ENCODE assay signal across 8 cellular contexts in the genomic region with DNA sequence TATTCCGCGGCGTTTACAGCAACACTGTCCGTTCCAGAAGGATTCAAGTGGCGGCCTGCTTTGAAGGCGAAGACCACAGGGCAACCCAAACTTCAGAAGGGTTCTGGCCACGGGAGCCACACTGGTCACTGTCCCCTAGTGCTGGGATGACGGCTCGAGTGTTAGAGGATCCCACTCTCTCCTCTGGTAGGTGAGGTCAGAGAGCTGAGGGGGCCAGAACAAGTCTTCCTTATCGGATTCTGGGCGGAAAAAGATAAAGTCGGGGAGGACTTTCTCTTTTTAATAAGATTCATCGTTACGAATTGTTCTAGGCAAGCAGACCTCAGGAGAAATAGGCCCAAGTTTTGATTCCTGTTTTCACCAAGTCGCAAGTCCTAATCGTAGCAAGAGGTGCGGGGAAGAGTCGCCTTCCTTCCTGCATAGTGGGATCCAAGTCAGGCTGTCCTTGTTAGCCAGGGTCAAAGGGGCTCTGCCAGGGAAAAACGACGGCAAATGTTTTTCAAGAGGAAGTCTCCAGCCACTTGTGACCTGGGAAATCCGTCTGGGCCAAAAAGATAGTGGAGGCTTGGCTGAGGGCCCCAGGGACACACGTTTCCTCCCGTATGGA. TPM values are rescaled to one million over a fixed set of nuclear protein-coding genes. Genes with fewer than 3 reads are reported as not detected.
DNase-seq lines count a peak whose midpoint lies in the region; ATAC-seq and TF ChIP-seq lines count a peak whose summit lies in the region.

No MANE protein-coding gene starts in this region.

- H3K36me3 ChIP-seq in SJSA1: peaks cover 30% of the 10 kb centered on the region

- H3K27me3 ChIP-seq in SJSA1 (replicated peaks) (no peaks in the 10 kb centered on the region), dorsolateral prefrontal cortex (no peaks in the 10 kb centered on the region), mononuclear cell (ENCODE audit: insufficient read depth, low read length) (no peaks in the 10 kb centered on the region)

- H3K4me1 Mint-ChIP-seq in type B pancreatic cell (ENCODE audit: unreplicated experiment): peaks cover 18% of the 10 kb centered on the region

- H3K9me3 ChIP-seq in SJSA1 (replicated peaks): no peaks in the 10 kb centered on the region
- H3K9me3 ChIP-seq in mononuclear cell (ENCODE audit: low read depth, low read length): no peaks in the 10 kb centered on the region

- peak; percentile 11 for ATAC-seq in Right ventricle myocardium inferior
- ATAC-seq in HG03457 (IDR thresholded peaks at IDR 0.05; ENCODE audit: unreplicated experiment): no peak
- ATAC-seq in HG02571 (IDR thresholded peaks at IDR 0.05; ENCODE audit: unreplicated experiment): no peak

- peak; percentile 69 for DNase-seq in Right ventricle myocardium inferior (ENCODE audit: missing footprints)
- DNase-seq in cardiac septum (ENCODE audit: low spot score): no peak
- peak in 1 of 2 experiments; percentile 35 for DNase-seq in SJSA1 (ENCODE audit: low read depth in 1 of 2, low spot score in 2 of 2)
- peak in 1 of 10 donors; percentile 15 for DNase-seq in dorsolateral prefrontal cortex
- no peak for DNase-seq in type B pancreatic cell (ENCODE audit: extremely low spot score, unreplicated experiment)

- H3K27me3 Mint-ChIP-seq in type B pancreatic cell: no peaks in the 10 kb centered on the region

- H3K4me3 ChIP-seq in SJSA1 (peak overlapping the region; percentile 89), dorsolateral prefrontal cortex (peak overlapping the region; percentile 63 to 100 (median 94)), mononuclear cell (ENCODE audit: low read length) (peak overlapping the region; percentile 91)

- intact Hi-C loops in Right ventricle myocardium inferior (cut with DNase I): loop anchor here (1.0 to 5.0 kb wide), 6 partner anchors 28 to 314 kb away; a partner anchor contains a TSS
- intact Hi-C loops in cardiac septum (cut with DNase I): loop anchor here (1.0 to 5.0 kb wide), 3 partner anchors 28 to 314 kb away; a partner anchor contains a TSS
- intact Hi-C loops in dorsolateral prefrontal cortex (cut with DNase I): loop anchor here (1.0 to 10.0 kb wide), 7 partner anchors 14 to 672 kb away; a partner anchor contains a TSS

- peak overlapping the region; percentile 99 for H3K27ac Mint-ChIP-seq in type B pancreatic cell

- H3K9me3 Mint-ChIP-seq in type B pancreatic cell: no peaks in the 10 kb centered on the region

- peaks cover 7% of the 10 kb centered on the region for H3K36me3 Mint-ChIP-seq in type B pancreatic cell

- H3K4me1 ChIP-seq in SJSA1 (replicated peaks) (peaks cover 33% of the 10 kb centered on the region), mononuclear cell (ENCODE audit: insufficient read depth, low read length) (peaks cover 50% of the 10 kb centered on the region)

- H3K27ac ChIP-seq in SJSA1 (peak overlapping the region; percentile 99), dorsolateral prefrontal cortex (peak overlapping the region; percentile 87 to 99 (median 97))

- H3K4me3 Mint-ChIP-seq in type B pancreatic cell: peak overlapping the region; percentile 91

- TF ChIP-seq CTCF in dorsolateral prefrontal cortex (IDR thresholded peaks at IDR 0.05 in 54 of 56, conservative IDR thresholded peaks at IDR 0.05 in 2 of 56; ENCODE audit: low read depth in 1 of 56, partially characterized antibody in 56 of 56): no peak
- TF ChIP-seq CTCF in type B pancreatic cell (conservative IDR thresholded peaks at IDR 0.05): no peak

RNA-seq across cellular contexts. Expression of a gene that starts 0.9 kb away (rescaled TPM):
- total RNA-seq in Right ventricle myocardium inferior (2,252 TPM), cardiac septum (4,186 TPM), dorsolateral prefrontal cortex (10 to 100 TPM; 23.3 to 83.1 (median 42.9) TPM), mononuclear cell (475 TPM), type B pancreatic cell (ENCODE audit: low replicate concordance) (219 and 271 TPM in 2 replicates)
- 1,425 and 1,642 TPM in 2 replicates for total RNA-seq in SJSA1 (2014; rRNA removed; shearing (Covaris generic))

RNA-seq across cellular contexts. Expression of a gene that starts 15.2 kb away (rescaled TPM):
- 180 TPM for total RNA-seq in Right ventricle myocardium inferior
- 228 TPM for total RNA-seq in cardiac septum
- 561 and 830 TPM in 2 replicates for total RNA-seq in SJSA1 (2014; rRNA removed; shearing (Covaris generic))
- total RNA-seq in dorsolateral prefrontal cortex: 100 to 1,000 TPM in 100 of 120 experiments, 10 to 100 TPM in 20; 72.6 to 168 (median 118) TPM
- total RNA-seq in mononuclear cell: 209 TPM
- 211 and 359 TPM in 2 replicates for total RNA-seq in type B pancreatic cell (ENCODE audit: low replicate concordance)

RNA-seq across cellular contexts. Expression of a gene that starts 27.0 kb away (rescaled TPM):
- total RNA-seq in Right ventricle myocardium inferior: 611 TPM
- total RNA-seq in cardiac septum: 878 TPM
- total RNA-seq in SJSA1 (2014; rRNA removed; shearing (Covaris generic)): not detected in 2 replicates
- total RNA-seq in dorsolateral prefrontal cortex: 10 to 100 TPM in 34 of 120 experiments, 1 to 10 TPM in 86; 2.2 to 18.7 (median 8.0) TPM
- total RNA-seq in mononuclear cell: 0.94 TPM
- 2.0 TPM in 2 replicates for total RNA-seq in type B pancreatic cell (ENCODE audit: low replicate concordance)

Comparison
In these comparisons a context has a peak if more than half of its experiments do, and no peak if none do; other contexts are left out.
1. RNA of a gene that starts 27.0 kb away (total RNA-seq): 878 TPM in cardiac septum (single experiment) and 611 TPM in Right ventricle myocardium inferior (single experiment); 2.2 to 18.7 TPM in dorsolateral prefrontal cortex, 2.0 TPM in type B pancreatic cell, 0.94 TPM in mononuclear cell (single experiment) and not detected in SJSA1; every median in the first group is over 10 times any median in the second.
2. Peak in every context shown above with its lines, with median percentiles within 50 percentile points of each other: H3K4me3 ChIP-seq.